Comparison of ENCODE assay signal across 8 cellular contexts in the genomic region with DNA sequence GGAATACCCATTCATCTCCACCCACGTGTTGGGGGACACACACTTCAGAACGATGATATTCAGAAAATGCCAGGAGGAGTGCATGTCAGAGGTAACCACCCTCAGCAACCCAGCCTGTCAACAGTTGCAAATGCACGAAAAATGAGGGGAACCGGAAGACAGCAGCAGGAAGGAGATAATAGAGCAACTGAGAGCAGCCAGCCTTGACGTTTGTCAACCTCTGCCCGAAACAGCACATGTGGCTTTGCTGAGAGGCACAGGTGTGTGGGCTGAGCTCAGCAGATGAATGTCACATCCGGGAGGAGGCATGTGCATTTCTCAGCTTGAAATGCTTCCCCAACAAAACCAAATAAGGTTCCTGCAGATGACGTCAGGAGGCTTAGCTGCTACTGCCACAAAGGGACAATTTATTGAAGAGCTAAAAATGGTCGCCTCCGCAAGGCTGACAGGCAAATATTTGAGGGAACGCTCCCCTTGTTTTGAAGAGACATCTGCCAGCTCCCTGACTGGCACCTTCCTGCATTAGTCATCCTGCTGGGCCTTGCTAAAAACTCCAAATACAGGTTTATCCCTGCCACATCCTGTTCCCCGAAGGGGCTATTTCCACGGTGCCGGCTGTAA.
DNase-seq lines count a peak whose midpoint lies in the region; ATAC-seq and TF ChIP-seq lines count a peak whose summit lies in the region.

No MANE protein-coding gene starts in this region.

- no peaks in the 10 kb centered on the region for H3K36me3 ChIP-seq in right atrium auricular region

- peak overlapping the region; percentile 43 for H3K4me3 Mint-ChIP-seq in activated CD4-positive, alpha-beta memory T cell treated with anti-CD3 and anti-CD28 coated beads, Interleukin-2, amount 10 ng/mL, durations not matched to agents 7 days and 5 days

- CTCF ChIA-PET in activated CD4-positive, alpha-beta memory T cell treated with anti-CD3 and anti-CD28 coated beads, Interleukin-2, amount 10 ng/mL, durations not matched to agents 7 days and 5 days (lab: Charles Lee): interaction anchor here (0.7 to 1.0 kb wide), 3 partner anchors 14 to 420 kb away, joined by 3 to 5 read pairs (median 5); no protein-coding TSS in a partner anchor

- no peaks in the 10 kb centered on the region for H3K27me3 Mint-ChIP-seq in activated CD4-positive, alpha-beta memory T cell treated with anti-CD3 and anti-CD28 coated beads, Interleukin-2, amount 10 ng/mL, durations not matched to agents 7 days and 5 days

- H3K27me3 ChIP-seq in right atrium auricular region: no peaks in the 10 kb centered on the region

- H3K27ac ChIP-seq in right atrium auricular region: no peak overlapping the region

- no peaks in the 10 kb centered on the region for H3K4me1 ChIP-seq in right atrium auricular region

- H3K4me1 Mint-ChIP-seq in activated CD4-positive, alpha-beta memory T cell treated with anti-CD3 and anti-CD28 coated beads, Interleukin-2, amount 10 ng/mL, durations not matched to agents 7 days and 5 days: peaks cover 24% of the 10 kb centered on the region

- POLR2A ChIA-PET in activated CD4-positive, alpha-beta memory T cell treated with anti-CD3 and anti-CD28 coated beads, Interleukin-2, amount 10 ng/mL, durations not matched to agents 7 days and 5 days (lab: Charles Lee): interaction anchor here (1.0 to 1.9 kb wide), 5 partner anchors 10 to 450 kb away, joined by 3 to 4 read pairs (median 3); no protein-coding TSS in a partner anchor

- H3K9me3 ChIP-seq in right atrium auricular region: peaks cover 0 to 12% of the 10 kb centered on the region in 2 donors

- DNase-seq in GM12864 (ENCODE audit: low read depth) (peak; percentile 98), MV-4-11 (lab: John Stamatoyannopoulos, UW) (peak; percentile 65), islet precursor cell (peak; percentile 97), occipital lobe (lab: John Stamatoyannopoulos, UW) (no peak), right atrium auricular region (ENCODE audit: low spot score) (no peak)
- DNase-seq in activated CD4-positive, alpha-beta memory T cell treated with anti-CD3 and anti-CD28 coated beads, Interleukin-2, amount 10 ng/mL, durations not matched to agents 7 days and 5 days: peak; percentile 82
- DNase-seq in stimulated activated naive CD8-positive, alpha-beta T cell treated with anti-CD3 and anti-CD28 coated beads, Interleukin-15, Interleukin-2, amounts not matched to agents 100 U/mL and 50 U/mL, for 24 hours: peak; percentile 68

- H3K36me3 Mint-ChIP-seq in activated CD4-positive, alpha-beta memory T cell treated with anti-CD3 and anti-CD28 coated beads, Interleukin-2, amount 10 ng/mL, durations not matched to agents 7 days and 5 days (ENCODE audit: low read depth): peaks cover 7% of the 10 kb centered on the region

- H3K4me3 ChIP-seq in GM12864 (ENCODE audit: low read depth, low read length): no peak overlapping the region
- H3K4me3 ChIP-seq in right atrium auricular region: no peak overlapping the region

- H3K9me3 Mint-ChIP-seq in activated CD4-positive, alpha-beta memory T cell treated with anti-CD3 and anti-CD28 coated beads, Interleukin-2, amount 10 ng/mL, durations not matched to agents 7 days and 5 days: peaks cover 6% of the 10 kb centered on the region

- H3K27ac Mint-ChIP-seq in activated CD4-positive, alpha-beta memory T cell treated with anti-CD3 and anti-CD28 coated beads, Interleukin-2, amount 10 ng/mL, durations not matched to agents 7 days and 5 days: peak overlapping the region; percentile 89

- ATAC-seq in GM21786 (IDR thresholded peaks at IDR 0.05; ENCODE audit: unreplicated experiment): peak; percentile 100
- ATAC-seq in stimulated activated naive CD8-positive, alpha-beta T cell treated with anti-CD3 and anti-CD28 coated beads, Interleukin-15, Interleukin-2, amounts not matched to agents 100 U/mL and 50 U/mL, for 24 hours: peak; percentile 97

- TF ChIP-seq CTCF in GM12864 (IDR thresholded peaks at IDR 0.05; ENCODE audit: low read depth, low read length, missing control alignments) (no peak), right atrium auricular region (IDR thresholded peaks at IDR 0.05) (no peak)

Comparison
In these comparisons a context has a peak if more than half of its experiments do, and no peak if none do; other contexts are left out.
1. DNase-seq: peak in GM12864 (single experiment), MV-4-11 (single experiment), activated CD4-positive, alpha-beta memory T cell treated with anti-CD3 and anti-CD28 coated beads, Interleukin-2, amount 10 ng/mL, durations not matched to agents 7 days and 5 days (single experiment), islet precursor cell (single experiment) and stimulated activated naive CD8-positive, alpha-beta T cell treated with anti-CD3 and anti-CD28 coated beads, Interleukin-15, Interleukin-2, amounts not matched to agents 100 U/mL and 50 U/mL, for 24 hours (single experiment); none in occipital lobe (single experiment) and right atrium auricular region (single experiment).